In genomic region chr18:9615973-9616559, GRCh38 we compare ENCODE assay signal across 13 cellular contexts. TPM values are rescaled to one million over a fixed set of nuclear protein-coding genes. Genes with fewer than 3 reads are reported as not detected.
DNase-seq lines count a peak whose midpoint lies in the region; ATAC-seq and TF ChIP-seq lines count a peak whose summit lies in the region.
"Had no signal": no experiment of that assay in that cellular context is flagged by ENCODE, and none has a peak within 500 bp of the region (broad histone marks: within the 10 kb centered on the region; RNA-seq: fewer than 3 reads in every experiment).

No MANE protein-coding gene starts in this region.

- peak overlapping the region; percentile 85 for H3K4me3 Mint-ChIP-seq in activated naive CD8-positive, alpha-beta T cell
- no peak overlapping the region for H3K4me3 Mint-ChIP-seq in activated naive CD8-positive, alpha-beta T cell treated with anti-CD3 and anti-CD28 coated beads, Interleukin-2, amount 50 U/mL, for 24 hours
- peak overlapping the region; percentile 73 for H3K4me3 Mint-ChIP-seq in mesothelial cell of epicardium

- H3K27me3 ChIP-seq in effector memory CD4-positive, alpha-beta T cell (replicated peaks; ENCODE audit: control insufficient read depth, insufficient read depth, low read length, poor library complexity, severe bottlenecking): no peaks in the 10 kb centered on the region
- H3K27me3 ChIP-seq: cardiac muscle cell, pancreas had no signal

- H3K4me1 Mint-ChIP-seq in activated naive CD8-positive, alpha-beta T cell (ENCODE audit: low read depth): peaks cover 32% of the 10 kb centered on the region
- peaks cover 30% of the 10 kb centered on the region for H3K4me1 Mint-ChIP-seq in activated naive CD8-positive, alpha-beta T cell treated with anti-CD3 and anti-CD28 coated beads, Interleukin-2, amount 50 U/mL, for 24 hours
- H3K4me1 Mint-ChIP-seq in mesothelial cell of epicardium: peaks cover 30% of the 10 kb centered on the region

- no peak for DNase-seq in activated naive CD8-positive, alpha-beta T cell treated with anti-CD3 and anti-CD28 coated beads, Interleukin-2, amount 50 U/mL, for 24 hours
- DNase-seq in astrocyte of the spinal cord (ENCODE audit: low read depth, low spot score) (peak; percentile 37), mesothelial cell of epicardium (ENCODE audit: low spot score in 2 of 2, unreplicated experiment in 2 of 2) (no peak), COLO668 (lab: John Stamatoyannopoulos, UW; ENCODE audit: unreplicated experiment) (no peak)
- DNase-seq in effector memory CD4-positive, alpha-beta T cell: no peak
- DNase-seq: activated CD4-positive, CD25-positive, alpha-beta regulatory T cell; H7; NCI-H526 treated with DMSO at 0.1 percent for 48 hours; pancreas had no signal

- no peak for ATAC-seq in activated naive CD8-positive, alpha-beta T cell treated with anti-CD3 and anti-CD28 coated beads, Interleukin-2, amount 50 U/mL, for 24 hours
- ATAC-seq in HG03571 (IDR thresholded peaks at IDR 0.05; ENCODE audit: unreplicated experiment) (no peak), HG02973 (IDR thresholded peaks at IDR 0.05; ENCODE audit: unreplicated experiment) (no peak)
- ATAC-seq: pancreas had no signal

- peaks cover 1% of the 10 kb centered on the region for H3K27me3 Mint-ChIP-seq in activated naive CD8-positive, alpha-beta T cell
- no peaks in the 10 kb centered on the region for H3K27me3 Mint-ChIP-seq in activated naive CD8-positive, alpha-beta T cell treated with anti-CD3 and anti-CD28 coated beads, Interleukin-2, amount 50 U/mL, for 24 hours
- no peaks in the 10 kb centered on the region for H3K27me3 Mint-ChIP-seq in mesothelial cell of epicardium (ENCODE audit: low read depth)

- H3K36me3 Mint-ChIP-seq in activated naive CD8-positive, alpha-beta T cell: peaks cover 3% of the 10 kb centered on the region
- peaks cover 5% of the 10 kb centered on the region for H3K36me3 Mint-ChIP-seq in activated naive CD8-positive, alpha-beta T cell treated with anti-CD3 and anti-CD28 coated beads, Interleukin-2, amount 50 U/mL, for 24 hours (ENCODE audit: low read depth)
- peaks cover 5% of the 10 kb centered on the region for H3K36me3 Mint-ChIP-seq in mesothelial cell of epicardium

- in situ Hi-C loops in astrocyte of the spinal cord (cut with HindIII; ENCODE audit: low sequenced_read_pairs): no loop called here

- no peak overlapping the region for H3K4me3 ChIP-seq in astrocyte of the spinal cord (ENCODE audit: low read depth, low read length)
- no peak overlapping the region for H3K4me3 ChIP-seq in effector memory CD4-positive, alpha-beta T cell (ENCODE audit: insufficient read depth, low read depth, low read length, poor library complexity, severe bottlenecking)

- no peak overlapping the region for H3K27ac Mint-ChIP-seq in activated naive CD8-positive, alpha-beta T cell
- no peak overlapping the region for H3K27ac Mint-ChIP-seq in activated naive CD8-positive, alpha-beta T cell treated with anti-CD3 and anti-CD28 coated beads, Interleukin-2, amount 50 U/mL, for 24 hours
- H3K27ac Mint-ChIP-seq in mesothelial cell of epicardium: peak overlapping the region; percentile 73

- H3K36me3 ChIP-seq in effector memory CD4-positive, alpha-beta T cell (ENCODE audit: control insufficient read depth, insufficient read depth, low read length): no peaks in the 10 kb centered on the region
- H3K36me3 ChIP-seq: cardiac muscle cell, pancreas had no signal

- TF ChIP-seq CTCF in astrocyte of the spinal cord (IDR thresholded peaks at IDR 0.05; ENCODE audit: low read depth, low read length): no peak
- TF ChIP-seq CTCF in mesothelial cell of epicardium (IDR thresholded peaks at IDR 0.05; ENCODE audit: unreplicated experiment): no peak

- no peak overlapping the region for H3K27ac ChIP-seq in effector memory CD4-positive, alpha-beta T cell (ENCODE audit: insufficient read depth, low read length, poor library complexity, severe bottlenecking)

- no peaks in the 10 kb centered on the region for H3K9me3 Mint-ChIP-seq in activated naive CD8-positive, alpha-beta T cell (ENCODE audit: low read depth)
- no peaks in the 10 kb centered on the region for H3K9me3 Mint-ChIP-seq in activated naive CD8-positive, alpha-beta T cell treated with anti-CD3 and anti-CD28 coated beads, Interleukin-2, amount 50 U/mL, for 24 hours
- no peaks in the 10 kb centered on the region for H3K9me3 Mint-ChIP-seq in mesothelial cell of epicardium

- H3K9me3 ChIP-seq in effector memory CD4-positive, alpha-beta T cell (ENCODE audit: control insufficient read depth, low read length): no peaks in the 10 kb centered on the region
- H3K9me3 ChIP-seq: pancreas had no signal

- peaks cover 6% of the 10 kb centered on the region for H3K4me1 ChIP-seq in effector memory CD4-positive, alpha-beta T cell (ENCODE audit: control insufficient read depth, insufficient read depth, low read length, poor library complexity, severe bottlenecking)

RNA-seq across cellular contexts. Expression of gene PPP4R1, which starts 1.7 kb away (rescaled TPM):
- 112 to 116 TPM (median 115 TPM) in 3 replicates for total RNA-seq in mesothelial cell of epicardium
